In the genomic region with DNA sequence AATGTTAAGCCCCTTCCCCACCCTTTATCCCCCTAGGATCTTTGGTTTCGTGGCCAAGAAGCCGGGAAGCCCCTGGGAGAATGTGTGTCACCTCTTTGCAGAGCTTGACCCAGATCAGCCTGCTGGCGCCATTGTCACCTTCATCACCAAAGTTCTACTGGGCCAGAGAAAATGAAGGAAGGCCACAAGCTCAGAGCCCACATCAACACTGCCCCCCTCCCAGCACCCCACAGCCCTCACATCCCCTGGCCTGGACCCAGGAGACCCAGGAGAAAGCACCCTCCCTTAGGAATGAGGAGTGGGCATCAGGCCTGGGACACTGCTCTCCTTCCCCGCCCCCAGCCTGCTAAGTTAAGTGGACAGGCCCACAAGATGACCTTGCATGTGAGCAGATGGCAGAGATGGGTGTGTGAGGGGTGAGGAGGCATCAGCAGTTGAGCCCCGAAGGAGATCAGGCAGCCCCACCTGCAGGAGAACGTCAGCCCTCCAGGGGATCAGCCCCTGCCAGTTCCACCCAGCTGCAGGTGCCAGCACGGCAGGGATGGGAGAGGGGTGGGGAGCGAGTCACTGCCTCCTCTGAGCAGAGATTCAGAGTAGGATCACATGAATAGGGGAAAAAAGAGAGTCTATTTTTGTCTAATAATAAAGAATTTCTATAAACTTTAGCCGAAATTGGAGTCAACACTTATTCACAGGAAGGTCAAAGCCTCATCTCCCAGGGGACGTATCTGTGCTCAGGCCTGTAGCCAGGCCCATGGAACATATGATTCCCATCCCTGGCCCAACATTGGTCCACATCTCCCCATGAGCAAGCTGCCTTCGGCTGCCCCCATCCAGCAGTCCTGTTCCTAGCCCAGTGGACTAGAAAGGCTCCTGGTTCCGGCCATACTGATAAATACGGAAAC, we compare ENCODE assay signal across 11 cellular contexts. TPM values are rescaled to one million over a fixed set of nuclear protein-coding genes. Genes with fewer than 3 reads are reported as not detected.
DNase-seq lines count a peak whose midpoint lies in the region; ATAC-seq and TF ChIP-seq lines count a peak whose summit lies in the region.
"Had no signal": no experiment of that assay in that cellular context is flagged by ENCODE, and none has a peak within 500 bp of the region (broad histone marks: within the 10 kb centered on the region; RNA-seq: fewer than 3 reads in every experiment).

No MANE protein-coding gene starts in this region.

- H3K36me3 ChIP-seq in tibial artery: peaks cover 44 to 91% (median 58%) of the 10 kb centered on the region in 3 donors

- no peak overlapping the region for H3K56ac ChIP-seq in H9 (ENCODE audit: insufficient read length, low read depth, low read length)

- H4K20me1 ChIP-seq in H9 (ENCODE audit: control insufficient read depth, insufficient read depth, insufficient read length): no peaks in the 10 kb centered on the region

- 37 to 47% methylated on average over 13 of the region's 13 CpGs for WGBS in lower leg skin, 2 donors
- WGBS in H9 (ENCODE audit: extremely low coverage, insufficient read length, low lambda C conversion rate): no CpG with 5 or more reads among the region's 13 CpGs

- no peak overlapping the region for H2AFZ ChIP-seq in H9 (ENCODE audit: low read length)

- no peaks in the 10 kb centered on the region for H3K9me3 Mint-ChIP-seq in H9

- ATAC-seq in GM18519 (IDR thresholded peaks at IDR 0.05; ENCODE audit: low FRiP score, unreplicated experiment): no peak
- ATAC-seq: A549 had no signal

- no peak overlapping the region for H3K27ac Mint-ChIP-seq in H9

- H4K5ac ChIP-seq in H9 (ENCODE audit: insufficient read length, low read depth, low read length): no peak overlapping the region

- H3K4me2 ChIP-seq in H9 (ENCODE audit: insufficient read depth, insufficient read length, low read length): no peak overlapping the region
- H3K4me2 ChIP-seq: A549 had no signal

- TF ChIP-seq CTCF in cardiac fibroblast (IDR thresholded peaks at IDR 0.05; ENCODE audit: low read depth, low read length) (no peak), lower leg skin (IDR thresholded peaks at IDR 0.05) (no peak), tibial artery (IDR thresholded peaks at IDR 0.05) (peak; percentile 11 to 36), H9 (conservative IDR thresholded peaks at IDR 0.05) (no peak)

- H2BK15ac ChIP-seq in H9 (ENCODE audit: low read depth, low read length): no peak overlapping the region

- no peaks in the 10 kb centered on the region for H3K27me3 ChIP-seq in tibial artery
- peaks cover 2% of the 10 kb centered on the region; the same call in 1 of the 2 replicates for H3K27me3 ChIP-seq in H9 (ENCODE audit: insufficient read depth, low read length)

- no peak overlapping the region for H3K4ac ChIP-seq in H9 (ENCODE audit: low read depth, low read length)

- H3K4me1 ChIP-seq in tibial artery: peaks cover 0 to 94% (median 81%) of the 10 kb centered on the region in 4 donors
- H3K4me1 ChIP-seq in H9 (ENCODE audit: insufficient read depth, low read length): no peaks in the 10 kb centered on the region

- H2AK5ac ChIP-seq in H9 (ENCODE audit: insufficient read length, low read length): no peak overlapping the region

- DNase-seq in NCI-H2081 (lab: John Stamatoyannopoulos, UW) (peak; percentile 40 to 53), NCI-H2081 treated with DMSO at 0.1 percent for 48 hours (lab: John Stamatoyannopoulos, UW) (no peak), cardiac fibroblast (ENCODE audit: low read depth in 2 of 2) (peak; percentile 91 to 97), lower leg skin (ENCODE audit: low spot score in 2 of 2) (peak; percentile 67 to 89), tibial artery (peak; percentile 89 to 95), H9 (no peak), Kasumi-1 (lab: John Stamatoyannopoulos, UW) (no peak)
- DNase-seq: activated naive CD4-positive, alpha-beta T cell; retina had no signal

- H3K23me2 ChIP-seq in H9 (ENCODE audit: insufficient read length, low read depth, low read length, poor library complexity, severe bottlenecking): no peaks in the 10 kb centered on the region

- H4K8ac ChIP-seq in H9 (replicated peaks; ENCODE audit: insufficient read length, low read depth, low read length): no peak overlapping the region

- no peak overlapping the region for H3K23ac ChIP-seq in H9 (ENCODE audit: insufficient read length, low read depth, low read length)

- peaks cover 31% of the 10 kb centered on the region for H3K27me3 Mint-ChIP-seq in H9 (ENCODE audit: low read depth)

- no peak overlapping the region for H2BK20ac ChIP-seq in H9 (ENCODE audit: low read depth, low read length, poor library complexity, severe bottlenecking)

- no peak overlapping the region for H2BK5ac ChIP-seq in H9 (ENCODE audit: insufficient read length, low read length)

- no peak overlapping the region for H3K14ac ChIP-seq in H9 (ENCODE audit: insufficient read depth, low read length)

- H3K4me3 Mint-ChIP-seq in H9: no peak overlapping the region

- H3K4me3 ChIP-seq in cardiac fibroblast (replicated peaks in 1 of 2; ENCODE audit: low read depth in 2 of 2, low read length in 2 of 2) (no peak overlapping the region), lower leg skin (ENCODE audit: low read depth, poor library complexity, severe bottlenecking) (no peak overlapping the region), tibial artery (no peak overlapping the region)
- H3K4me3 ChIP-seq: A549 had no signal

- H3K9me3 ChIP-seq in tibial artery: no peaks in the 10 kb centered on the region
- H3K9me3 ChIP-seq in H9 (ENCODE audit: control insufficient read depth, low read depth, low read length): no peaks in the 10 kb centered on the region
- H3K9me3 ChIP-seq: A549 had no signal

- peak overlapping the region; percentile 93 to 99 for H3K27ac ChIP-seq in tibial artery
- no peak overlapping the region for H3K27ac ChIP-seq in H9 (ENCODE audit: insufficient read length, low read depth, low read length)

- no peak overlapping the region for H3T11ph ChIP-seq in H9 (ENCODE audit: low read length)

- no peak overlapping the region for H3K18ac ChIP-seq in H9 (ENCODE audit: insufficient read length, low read depth, low read length)

- TF ChIP-seq POLR2A in lower leg skin (IDR thresholded peaks at IDR 0.05): no peak

- no peak overlapping the region for H2BK120ac ChIP-seq in H9 (ENCODE audit: low read depth, low read length, poor library complexity, severe bottlenecking)

- no peaks in the 10 kb centered on the region for H3K79me2 ChIP-seq in H9 (ENCODE audit: insufficient read depth, low read length)

- no peak overlapping the region for H4K91ac ChIP-seq in H9 (ENCODE audit: insufficient read length, low read depth, low read length)

- peaks cover 17 to 21% of the 10 kb centered on the region in 2 experiments for H3K4me1 Mint-ChIP-seq in H9

- H3K9ac ChIP-seq in H9 (ENCODE audit: extremely low read depth, insufficient read length, low read length): no peak overlapping the region

- no peak overlapping the region for H2BK12ac ChIP-seq in H9 (ENCODE audit: insufficient read length, low read depth, low read length)

- H3K36me3 Mint-ChIP-seq in H9 (ENCODE audit: insufficient read depth in 1 of 3, low read depth in 3 of 3): peaks cover 2 to 8% (median 4%) of the 10 kb centered on the region in 3 experiments; a peak in 4 of 7 replicates

- H3K79me1 ChIP-seq in H9 (ENCODE audit: insufficient read depth, low read depth, low read length, poor library complexity, severe bottlenecking): no peaks in the 10 kb centered on the region

- intact Hi-C loops in lower leg skin (cut with DNase I; ENCODE audit: low total_unique reads): loop anchor here (10.0 kb wide), 1 partner anchor 131 kb away; no protein-coding TSS in a partner anchor
- intact Hi-C loops in tibial artery (cut with DNase I; ENCODE audit: low total_unique reads): no loop called here

RNA-seq across cellular contexts. Expression of a gene that starts 14.1 kb away (rescaled TPM):
- total RNA-seq in lower leg skin: 10 to 100 TPM; 21.8 to 87.1 (median 65.9) TPM
- total RNA-seq in H9 (2021): 3.6 and 4.5 TPM in 2 replicates

RNA-seq across cellular contexts. Expression of a gene that starts 15.2 kb away (rescaled TPM):
- 10 to 100 TPM; 21.0 to 39.5 (median 28.4) TPM for total RNA-seq in lower leg skin
- total RNA-seq in H9 (2021): 5.8 and 6.5 TPM in 2 replicates

RNA-seq across cellular contexts. Expression of a gene that starts 33.5 kb away (rescaled TPM):
- 100 to 1,000 TPM in 1 of 4 donors, 10 to 100 TPM in 3; 22.0 to 508 (median 68.9) TPM for total RNA-seq in lower leg skin
- total RNA-seq in H9 (2021): 4.2 and 5.7 TPM in 2 replicates

RNA-seq across cellular contexts. Expression of a gene that starts 39.3 kb away (rescaled TPM):
- total RNA-seq in lower leg skin (under 1 TPM in 2 of 4 donors, not detected in 2; 0.26 to 0.63 TPM), H9 (2021) (not detected in 2 replicates)

RNA-seq across cellular contexts. Expression of a gene that starts 57.7 kb away (rescaled TPM):
- 100 to 1,000 TPM; 499 to 623 (median 546) TPM for total RNA-seq in lower leg skin
- 713 and 723 TPM in 2 replicates for total RNA-seq in H9 (2021)

Comparison
In these comparisons a context has a peak if more than half of its experiments do, and no peak if none do; other contexts are left out.
1. DNase-seq: peak in NCI-H2081 (2 of 2), cardiac fibroblast (2 of 2), lower leg skin (2 of 2) and tibial artery (2 of 2); none in NCI-H2081 treated with DMSO at 0.1 percent for 48 hours (single experiment), H9 (single experiment) and Kasumi-1 (0 of 2).
2. CTCF ChIP-seq: peak in tibial artery (2 of 2); none in cardiac fibroblast (single experiment), lower leg skin (0 of 3) and H9 (single experiment).